Comparison of ENCODE assay signal across 1 cellular context in genomic region chr6:89146748-89147715, GRCh38.
TF ChIP-seq lines count a peak whose summit lies in the region.

No MANE protein-coding gene starts in this region.

TF ChIP-seq in HepG2, 621 proteins besides CTCF, POLR2A, EP300 and RAD21:
- TF ChIP-seq ARID2 (CRISPR knock-in tag; IDR thresholded peaks at IDR 0.05; ENCODE audit: borderline replicate concordance), result no peak
- TF ChIP-seq ZEB1 (IDR thresholded peaks at IDR 0.05; ENCODE audit: insufficient replicate concordance, low read depth), result peak; percentile 10
- no peak for TF ChIP-seq LCORL (IDR thresholded peaks at IDR 0.05)
- peak; percentile 1; the same call in 1 of the 2 replicates for TF ChIP-seq LCORL (CRISPR knock-in tag; IDR thresholded peaks at IDR 0.05)
- 0 out of 2 replicates have a peak, but pooled peaks have one; percentile 3 for TF ChIP-seq FOSL2 (CRISPR knock-in tag; IDR thresholded peaks at IDR 0.05)
- TF ChIP-seq ARID3A (IDR thresholded peaks at IDR 0.05; ENCODE audit: low read depth, low read length), result 0 out of 2 replicates have a peak, but pooled peaks have one; percentile 11
- peak; percentile 11; the same call in 1 of the 2 replicates for TF ChIP-seq ZNF816 (CRISPR knock-in tag; IDR thresholded peaks at IDR 0.05; ENCODE audit: borderline replicate concordance)
TF ChIP-seq in HepG2: peak in this region for 5.
